Comparison of ENCODE assay signal across 7 cellular contexts in genomic region chr20:46128310-46129151, GRCh38. TPM values are rescaled to one million over a fixed set of nuclear protein-coding genes. Genes with fewer than 3 reads are reported as not detected.
DNase-seq lines count a peak whose midpoint lies in the region; ATAC-seq and TF ChIP-seq lines count a peak whose summit lies in the region.

No MANE protein-coding gene starts in this region.

- ATAC-seq in GM21447 (IDR thresholded peaks at IDR 0.05; ENCODE audit: unreplicated experiment) (no peak), HG03159 (IDR thresholded peaks at IDR 0.05; ENCODE audit: unreplicated experiment) (no peak)

- H2BK5ac ChIP-seq in neuronal stem cell (ENCODE audit: low read length), result no peak overlapping the region

- H3K4ac ChIP-seq in neuronal stem cell (ENCODE audit: low read length), result no peak overlapping the region

- H2AFZ ChIP-seq in neuronal stem cell (ENCODE audit: low read length), result no peak overlapping the region

- no peak overlapping the region for H4K91ac ChIP-seq in neuronal stem cell (ENCODE audit: low read depth, low read length, poor library complexity)

- no peak overlapping the region for H2AK5ac ChIP-seq in neuronal stem cell (ENCODE audit: low read depth, low read length)

- no peak overlapping the region for H3K14ac ChIP-seq in neuronal stem cell (ENCODE audit: low read length)

- H3K23ac ChIP-seq in neuronal stem cell (ENCODE audit: low read depth, low read length, poor library complexity), result peak overlapping the region; percentile 45

- no peak overlapping the region for H3K9ac ChIP-seq in neuronal stem cell (ENCODE audit: low read depth, low read length, poor library complexity)

- H2BK15ac ChIP-seq in neuronal stem cell (ENCODE audit: low read length), result peak overlapping the region; percentile 2

- TF ChIP-seq CTCF in GM12872 (IDR thresholded peaks at IDR 0.05; ENCODE audit: insufficient read depth, low read depth, low read length), result peak; percentile 65

- H3K27ac ChIP-seq in neuronal stem cell (replicated peaks; ENCODE audit: low read length), result no peak overlapping the region

- peaks cover 0 to 3% of the 10 kb centered on the region in 2 donors for H3K36me3 ChIP-seq in neuronal stem cell (replicated peaks in 1 of 2; ENCODE audit: control insufficient read depth in 2 of 2, insufficient read depth in 2 of 2, low read length in 2 of 2)

- H3K4me2 ChIP-seq in neuronal stem cell (ENCODE audit: insufficient read depth, low read length, poor library complexity, severe bottlenecking), result no peak overlapping the region

- no CpG with 5 or more reads among the region's 16 CpGs for WGBS in neuronal stem cell (ENCODE audit: extremely low coverage in 2 of 2, insufficient read length in 2 of 2, insufficient replicate concordance in 1 of 2), 2 donors

- peaks cover 0 to 2% of the 10 kb centered on the region in 2 donors for H3K9me3 ChIP-seq in neuronal stem cell (replicated peaks in 1 of 2; ENCODE audit: control insufficient read depth in 2 of 2, insufficient read depth in 1 of 2, low read depth in 1 of 2, low read length in 2 of 2)

- no peaks in the 10 kb centered on the region for H3K79me1 ChIP-seq in neuronal stem cell (ENCODE audit: low read depth, low read length)

- H3K27me3 ChIP-seq in neuronal stem cell (ENCODE audit: control insufficient read depth in 3 of 3, insufficient read depth in 3 of 3, low read depth in 1 of 3, low read length in 3 of 3), result peaks cover 2 to 27% (median 19%) of the 10 kb centered on the region in 3 experiments

- H4K8ac ChIP-seq in neuronal stem cell (ENCODE audit: low read depth, low read length), result no peak overlapping the region

- H3K4me1 ChIP-seq in neuronal stem cell (ENCODE audit: control insufficient read depth in 2 of 2, insufficient read depth in 1 of 2, low read depth in 1 of 2, low read length in 2 of 2), result peaks cover 0 to 3% of the 10 kb centered on the region in 2 donors

- DNase-seq in NCI-H1694 treated with DMSO at 0.1 percent for 48 hours (lab: John Stamatoyannopoulos, UW) (peak; percentile 35), ecto neural progenitor cell (ENCODE audit: low spot score) (peak; percentile 72), neuronal stem cell (ENCODE audit: low spot score) (peak; percentile 41), CD1c-positive myeloid dendritic cell (ENCODE audit: extremely low spot score) (no peak)

- H3K18ac ChIP-seq in neuronal stem cell (ENCODE audit: low read length), result peak overlapping the region; percentile 6

- H2BK120ac ChIP-seq in neuronal stem cell (ENCODE audit: low read depth, low read length), result no peak overlapping the region

- peak overlapping the region in 1 of 2 donors; percentile 57 for H3K4me3 ChIP-seq in neuronal stem cell (ENCODE audit: low read length in 2 of 2)

- H2BK12ac ChIP-seq in neuronal stem cell (ENCODE audit: low read length), result peak overlapping the region; percentile 53

RNA-seq across cellular contexts. Expression of gene CD40, which starts 10.4 kb away (rescaled TPM):
- 5.5 TPM for polyA plus RNA-seq in neuronal stem cell (2013, experiment 1 of 2)
- polyA plus RNA-seq in neuronal stem cell (2013, experiment 2 of 2), result 6.2 TPM

RNA-seq across cellular contexts. Expression of gene NCOA5, which starts 38.8 kb away (rescaled TPM):
- 15.5 TPM for polyA plus RNA-seq in neuronal stem cell (2013, experiment 1 of 2)
- polyA plus RNA-seq in neuronal stem cell (2013, experiment 2 of 2), result 15.9 TPM
